16 cellular contexts compared by ENCODE assay signal in genomic region chr20:19760371-19760721, GRCh38. TPM values are rescaled to one million over a fixed set of nuclear protein-coding genes. Genes with fewer than 3 reads are reported as not detected.
A peak's percentile ranks its signal among the peaks of the same experiment; 100 is the strongest.
DNase-seq lines count a peak whose midpoint lies in the region; ATAC-seq, FAIRE-seq and TF ChIP-seq lines count a peak whose summit lies in the region.
"Had no signal": no experiment of that assay in that cellular context is flagged by ENCODE, and none has a peak within 500 bp of the region (broad histone marks: within the 10 kb centered on the region; RNA-seq: fewer than 3 reads in every experiment).

No MANE protein-coding gene starts in this region.

- no peak for TF ChIP-seq EP300 in neural cell (conservative IDR thresholded peaks at IDR 0.05; ENCODE audit: poor library complexity, severe bottlenecking)

- POLR2A ChIA-PET in naive thymus-derived CD4-positive, alpha-beta T cell (lab: Charles Lee): no interaction called here

- no peak for TF ChIP-seq RAD21 in neural cell (conservative IDR thresholded peaks at IDR 0.05)

- H3K36me3 Mint-ChIP-seq in type B pancreatic cell: peaks cover 17% of the 10 kb centered on the region
- H3K36me3 Mint-ChIP-seq in naive thymus-derived CD4-positive, alpha-beta T cell: peaks cover 0 to 3% (median 0%) of the 10 kb centered on the region in 5 donors

- no peak for TF ChIP-seq POLR2A in GM12892 (IDR thresholded peaks at IDR 0.05; ENCODE audit: low read depth, low read length)

- peak overlapping the region; percentile 94 for H3K27ac Mint-ChIP-seq in type B pancreatic cell
- no peak overlapping the region for H3K27ac Mint-ChIP-seq in naive thymus-derived CD4-positive, alpha-beta T cell
- H3K27ac Mint-ChIP-seq: T-helper 17 cell had no signal

- no peaks in the 10 kb centered on the region for H3K4me1 ChIP-seq in naive thymus-derived CD4-positive, alpha-beta T cell (ENCODE audit: control insufficient read depth in 2 of 2, insufficient read depth in 2 of 2, low read length in 2 of 2)

- H3K4me3 Mint-ChIP-seq in type B pancreatic cell: peak overlapping the region; percentile 96
- no peak overlapping the region for H3K4me3 Mint-ChIP-seq in naive thymus-derived CD4-positive, alpha-beta T cell

- ATAC-seq in naive thymus-derived CD4-positive, alpha-beta T cell: no peak
- ATAC-seq in HG03097 (IDR thresholded peaks at IDR 0.05; ENCODE audit: low FRiP score, unreplicated experiment): no peak
- ATAC-seq: T-helper 17 cell had no signal

- no peak for FAIRE-seq in GM12892 (lab: Jason Lieb, UNC)
- FAIRE-seq: islet of Langerhans, urothelium cell line had no signal

- H3K27ac ChIP-seq in VCaP (0 out of 2 replicates have a peak overlapping the region, but pooled peaks have one; percentile 95), epithelial cell of prostate (peak overlapping the region; percentile 93), neural cell (ENCODE audit: low read length) (no peak overlapping the region)
- H3K27ac ChIP-seq in naive thymus-derived CD4-positive, alpha-beta T cell (ENCODE audit: low read depth, low read length): no peak overlapping the region
- H3K27ac ChIP-seq: BLaER1 had no signal

- H3K9me3 ChIP-seq in neural cell (ENCODE audit: low read length): no peaks in the 10 kb centered on the region
- no peaks in the 10 kb centered on the region for H3K9me3 ChIP-seq in naive thymus-derived CD4-positive, alpha-beta T cell (ENCODE audit: control insufficient read depth in 2 of 3, low read length in 3 of 3)
- H3K9me3 ChIP-seq: BLaER1 had no signal

- H3K4me3 ChIP-seq in neural cell (ENCODE audit: low read length): peak overlapping the region; percentile 90
- H3K4me3 ChIP-seq in naive thymus-derived CD4-positive, alpha-beta T cell (ENCODE audit: low read length): no peak overlapping the region
- H3K4me3 ChIP-seq: BLaER1 had no signal

- TF ChIP-seq CTCF in VCaP (conservative IDR thresholded peaks at IDR 0.05) (no peak), neural cell (IDR thresholded peaks at IDR 0.05; ENCODE audit: poor library complexity, severe bottlenecking) (no peak), type B pancreatic cell (conservative IDR thresholded peaks at IDR 0.05) (no peak)

- peaks cover 7% of the 10 kb centered on the region for H3K9me3 Mint-ChIP-seq in type B pancreatic cell
- peaks cover 0 to 6% (median 0%) of the 10 kb centered on the region in 11 donors for H3K9me3 Mint-ChIP-seq in naive thymus-derived CD4-positive, alpha-beta T cell

- H3K79me2 ChIP-seq in neural cell (replicated peaks; ENCODE audit: insufficient read depth, low read length): peaks cover 34% of the 10 kb centered on the region

- H3K4me2 ChIP-seq in neural cell (ENCODE audit: low read length): no peak overlapping the region

- CTCF ChIA-PET in naive thymus-derived CD4-positive, alpha-beta T cell (lab: Charles Lee): no interaction called here

- H3K27me3 Mint-ChIP-seq in type B pancreatic cell: no peaks in the 10 kb centered on the region
- H3K27me3 Mint-ChIP-seq in naive thymus-derived CD4-positive, alpha-beta T cell: peaks cover 19 to 51% (median 39%) of the 10 kb centered on the region in 5 donors

- H3K9me2 ChIP-seq in neural cell (ENCODE audit: insufficient read depth, low read length): no peaks in the 10 kb centered on the region

- no peaks in the 10 kb centered on the region for H3K36me3 ChIP-seq in neural cell (ENCODE audit: insufficient read depth, low read length)
- no peaks in the 10 kb centered on the region for H3K36me3 ChIP-seq in naive thymus-derived CD4-positive, alpha-beta T cell (ENCODE audit: control insufficient read depth in 2 of 3, insufficient read depth in 3 of 3, low read length in 3 of 3)
- H3K36me3 ChIP-seq: BLaER1 had no signal

- intact Hi-C loops in naive thymus-derived CD4-positive, alpha-beta T cell (cut with micrococcal nuclease): no loop called here

- no peaks in the 10 kb centered on the region for H4K20me1 ChIP-seq in neural cell (ENCODE audit: insufficient read depth)

- peaks cover 47% of the 10 kb centered on the region for H3K4me1 Mint-ChIP-seq in type B pancreatic cell (ENCODE audit: unreplicated experiment)
- H3K4me1 Mint-ChIP-seq in naive thymus-derived CD4-positive, alpha-beta T cell: peaks cover 0 to 4% (median 0%) of the 10 kb centered on the region in 7 donors

- no peak overlapping the region for H2AFZ ChIP-seq in neural cell (ENCODE audit: low read depth, low read length)

- H3K27me3 ChIP-seq in neural cell (ENCODE audit: insufficient read depth, low read depth, low read length): no peaks in the 10 kb centered on the region
- no peaks in the 10 kb centered on the region for H3K27me3 ChIP-seq in naive thymus-derived CD4-positive, alpha-beta T cell (ENCODE audit: control insufficient read depth in 2 of 2, insufficient read depth in 2 of 2, low read length in 2 of 2)
- H3K27me3 ChIP-seq: BLaER1 had no signal

- H3F3A ChIP-seq in neural cell (ENCODE audit: insufficient read depth, low read length, poor library complexity, severe bottlenecking): peaks cover 6% of the 10 kb centered on the region

- DNase-seq in epithelial cell of prostate (ENCODE audit: low read depth, low spot score) (no peak), type B pancreatic cell (ENCODE audit: extremely low spot score, unreplicated experiment) (no peak), GM12892 (ENCODE audit: insufficient read length) (no peak)
- no peak for DNase-seq in naive thymus-derived CD4-positive, alpha-beta T cell
- DNase-seq: activated CD4-positive, alpha-beta T cell treated with anti-CD3 and anti-CD28 coated beads for 1 hour; activated naive CD4-positive, alpha-beta T cell treated with anti-CD3 and anti-CD28 coated beads, Interleukin-2, amount 50 U/mL, for 16 hours; foreskin melanocyte; NCI-H1048; stimulated activated CD4-positive, alpha-beta T cell treated with anti-CD3 and anti-CD28 coated beads, Interleukin-2, amount 100 ng/mL, for 24 hours; T-helper 17 cell had no signal

- H3K9ac ChIP-seq in neural cell (ENCODE audit: low read length): no peak overlapping the region
- H3K9ac ChIP-seq: BLaER1 had no signal

TF ChIP-seq in neural cell, 6 proteins besides CTCF, POLR2A, EP300 and RAD21:
- no peak for TF ChIP-seq REST (IDR thresholded peaks at IDR 0.05; ENCODE audit: borderline replicate concordance)
- no peak for TF ChIP-seq MXI1 (conservative IDR thresholded peaks at IDR 0.05; ENCODE audit: poor library complexity, severe bottlenecking)
- no peak for TF ChIP-seq TAF1 (IDR thresholded peaks at IDR 0.05; ENCODE audit: low read depth)
- TF ChIP-seq POLR2AphosphoS5 (IDR thresholded peaks at IDR 0.05): no peak
- no peak for TF ChIP-seq EZH2 (IDR thresholded peaks at IDR 0.05; ENCODE audit: borderline replicate concordance, insufficient read depth, low read length, poor library complexity, severe bottlenecking)
- no peak for TF ChIP-seq SMC3 (conservative IDR thresholded peaks at IDR 0.05; ENCODE audit: poor library complexity)

RNA-seq across cellular contexts. Expression of gene RIN2, which starts 2.3 kb away (rescaled TPM):
- polyA plus RNA-seq in neural cell: 4.7 and 24.4 TPM in 2 replicates
- 14.4 and 28.1 TPM in 2 replicates for polyA minus RNA-seq in neural cell
- 44.8 and 46.8 TPM in 2 replicates for total RNA-seq in type B pancreatic cell (ENCODE audit: low replicate concordance)
- total RNA-seq in naive thymus-derived CD4-positive, alpha-beta T cell: 10 to 100 TPM in 1 of 5 experiments, 1 to 10 TPM in 1, under 1 TPM in 2, not detected in 1; 0.57 to 20.8 (median 1.3) TPM
- polyA plus RNA-seq in naive thymus-derived CD4-positive, alpha-beta T cell: not detected
- not detected for polyA plus RNA-seq in GM12892 (2012; ENCODE audit: missing spikeins)

Comparison
In these comparisons a context has a peak if more than half of its experiments do, and no peak if none do; other contexts are left out.
1. H3K27ac ChIP-seq: peak in VCaP (single experiment) and epithelial cell of prostate (single experiment); none in neural cell (single experiment) and naive thymus-derived CD4-positive, alpha-beta T cell (single experiment).